8 cellular contexts compared by ENCODE assay signal in genomic region chr12:131929530-131930456, GRCh38. TPM values are rescaled to one million over a fixed set of nuclear protein-coding genes. Genes with fewer than 3 reads are reported as not detected.
DNase-seq lines count a peak whose midpoint lies in the region; ATAC-seq, FAIRE-seq and TF ChIP-seq lines count a peak whose summit lies in the region.

No MANE protein-coding gene starts in this region.

- POLR2A ChIA-PET in A549 (lab: Yijun Ruan, JAX) = interaction anchor here (0.8 to 1.6 kb wide), 6 partner anchors 12 to 76 kb away, joined by 3 to 7 read pairs (median 4); partner anchors contain the start of gene EP400

- no peak for TF ChIP-seq RAD21 in A549 (conservative IDR thresholded peaks at IDR 0.05 in 1 of 2, IDR thresholded peaks at IDR 0.05 in 1 of 2)

- H3K9me3 ChIP-seq in A549 (no peaks in the 10 kb centered on the region), gastroesophageal sphincter (no peaks in the 10 kb centered on the region)

- no peak for TF ChIP-seq CTCF in A549 (IDR thresholded peaks at IDR 0.05)
- no peak for TF ChIP-seq CTCF in LNCaP clone FGC (IDR thresholded peaks at IDR 0.05; ENCODE audit: control insufficient read depth, extremely low read depth, insufficient read depth)
- no peak for TF ChIP-seq CTCF in gastroesophageal sphincter (IDR thresholded peaks at IDR 0.05)

- TF ChIP-seq POLR2A in A549 (IDR thresholded peaks at IDR 0.05; ENCODE audit: low read length) (no peak), gastroesophageal sphincter (IDR thresholded peaks at IDR 0.05) (no peak)

- H3K4me1 ChIP-seq in A549 (peaks cover 29% of the 10 kb centered on the region), gastroesophageal sphincter (peaks cover 0 to 31% (median 10%) of the 10 kb centered on the region in 3 donors)

- no peaks in the 10 kb centered on the region for H3K27me3 ChIP-seq in gastroesophageal sphincter

- no peak for FAIRE-seq in A549 (lab: Jason Lieb, UNC)

- H3K4me3 ChIP-seq in A549 (peak overlapping the region; percentile 78), LNCaP clone FGC (ENCODE audit: low read depth, low read length) (peak overlapping the region; percentile 95), gastroesophageal sphincter (peak overlapping the region; percentile 52 to 92)

- intact Hi-C loops in posterior vena cava (cut with DNase I) = no loop called here

- peak; percentile 11 to 16; a peak in 5 of 6 replicates for ATAC-seq in A549
- ATAC-seq in GM18873 (IDR thresholded peaks at IDR 0.05; ENCODE audit: low FRiP score, unreplicated experiment) = peak; percentile 31
- peak; percentile 6 for ATAC-seq in gastroesophageal sphincter

- CTCF ChIA-PET in A549 (lab: Yijun Ruan, JAX) = interaction anchor here (0.6 to 1.2 kb wide), 10 partner anchors 8 to 264 kb away, joined by 3 to 6 read pairs (median 3); partner anchors contain the start of gene EP400

- peaks cover 0 to 33% of the 10 kb centered on the region in 2 donors for H3K36me3 ChIP-seq in gastroesophageal sphincter

- TF ChIP-seq EP300 in A549 (IDR thresholded peaks at IDR 0.05) = no peak
- no peak for TF ChIP-seq EP300 in gastroesophageal sphincter (IDR thresholded peaks at IDR 0.05)

- peak; percentile 41 to 50 for DNase-seq in A549 (ENCODE audit: low read depth in 1 of 2, low spot score in 1 of 2)
- no peak for DNase-seq in LNCaP clone FGC (ENCODE audit: low read depth)
- DNase-seq in activated T-cell treated with anti-CD3 and anti-CD28 coated beads, Interleukin-2, amount 50 U/mL, for 48 hours = peak; percentile 49 to 59
- peak; percentile 84 for DNase-seq in posterior vena cava (ENCODE audit: low spot score)
- no peak for DNase-seq in NCI-H524 (lab: John Stamatoyannopoulos, UW)
- DNase-seq in DMS79 treated with DMSO at 0.1 percent for 48 hours (lab: John Stamatoyannopoulos, UW) = no peak

- H3K4me2 ChIP-seq in A549 = peak overlapping the region; percentile 68

- WGBS in A549 (ENCODE audit: missing lambda C conversion rate) = 2% methylated on average over 40 of the region's 91 CpGs
- WGBS in gastroesophageal sphincter (ENCODE audit: low coverage in 1 of 2), 2 donors = 0% methylated on average over 4 of the region's 91 CpGs; no CpG with 5 or more reads in 1 of the 2 donors

- peak overlapping the region; percentile 98 to 99 for H3K27ac ChIP-seq in A549
- peak overlapping the region in 3 of 4 donors; percentile 65 to 93 (median 90) for H3K27ac ChIP-seq in gastroesophageal sphincter

TF ChIP-seq in A549, 52 proteins besides CTCF, POLR2A, EP300 and RAD21:
- TF ChIP-seq HES2 (IDR thresholded peaks at IDR 0.05) (no peak), FOSB (CRISPR knock-in tag; IDR thresholded peaks at IDR 0.05) (0 out of 2 replicates have a peak, but pooled peaks have one; percentile 51), ZFP36 (IDR thresholded peaks at IDR 0.05; ENCODE audit: borderline replicate concordance, partially characterized antibody) (no peak), ATOH8 (CRISPR knock-in tag; IDR thresholded peaks at IDR 0.05; ENCODE audit: low read depth) (no peak), BHLHE40 (IDR thresholded peaks at IDR 0.05; ENCODE audit: low read depth, low read length) (no peak), MYC (IDR thresholded peaks at IDR 0.05; ENCODE audit: borderline replicate concordance, low read length) (no peak), JUNB (IDR thresholded peaks at IDR 0.05) (no peak)
- TF ChIP-seq, protein P1, sequence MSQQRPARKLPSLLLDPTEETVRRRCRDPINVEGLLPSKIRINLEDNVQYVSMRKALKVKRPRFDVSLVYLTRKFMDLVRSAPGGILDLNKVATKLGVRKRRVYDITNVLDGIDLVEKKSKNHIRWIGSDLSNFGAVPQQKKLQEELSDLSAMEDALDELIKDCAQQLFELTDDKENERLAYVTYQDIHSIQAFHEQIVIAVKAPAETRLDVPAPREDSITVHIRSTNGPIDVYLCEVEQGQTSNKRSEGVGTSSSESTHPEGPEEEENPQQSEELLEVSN (IDR thresholded peaks at IDR 0.05; ENCODE audit: borderline replicate concordance, low read depth) = peak; percentile 17; the same call in 1 of the 2 replicates

RNA-seq across cellular contexts. Expression of gene PUS1, which starts 0.7 kb away (rescaled TPM):
- polyA plus RNA-seq in A549 (2011; rRNA removed) (47.9 and 62.8 TPM in 2 replicates), A549 (2017; fragmentation: RNase III; extraction: RNeasy Plus Mini Kit Qiagen cat#74134 plus additional on column Dnase treatment) (50.3 to 55.0 TPM (median 51.1 TPM) in 3 replicates)
- 173 and 184 TPM in 2 replicates for polyA plus RNA-seq in A549 (2012; cell fraction: cytosol; rRNA removed)
- polyA plus RNA-seq in A549 (2012; cell fraction: nucleus; rRNA removed) = 253 and 289 TPM in 2 replicates
- 50.5 and 54.5 TPM in 2 replicates for polyA minus RNA-seq in A549 (2011; rRNA and poly(A)+ RNA removed)
- total RNA-seq in gastroesophageal sphincter (10 to 100 TPM in 2 of 4 donors, 1 to 10 TPM in 2; 7.2 to 28.2 (median 13.1) TPM), posterior vena cava (10 to 100 TPM; 12.5 to 16.1 TPM)

RNA-seq across cellular contexts. Expression of gene EP400, which starts 19.9 kb away (rescaled TPM):
- polyA plus RNA-seq in A549 (2011; rRNA removed) (9.7 and 18.5 TPM in 2 replicates), A549 (2017; fragmentation: RNase III; extraction: RNeasy Plus Mini Kit Qiagen cat#74134 plus additional on column Dnase treatment) (14.9 to 18.0 TPM (median 15.2 TPM) in 3 replicates)
- polyA plus RNA-seq in A549 (2012; cell fraction: cytosol; rRNA removed) = 9.4 and 11.5 TPM in 2 replicates
- 35.1 and 46.1 TPM in 2 replicates for polyA plus RNA-seq in A549 (2012; cell fraction: nucleus; rRNA removed)
- 21.2 and 25.8 TPM in 2 replicates for polyA minus RNA-seq in A549 (2011; rRNA and poly(A)+ RNA removed)
- total RNA-seq in gastroesophageal sphincter (10 to 100 TPM; 12.6 to 28.0 (median 22.8) TPM), posterior vena cava (10 to 100 TPM; 32.6 to 35.2 TPM)

RNA-seq across cellular contexts. Expression of gene ULK1, which starts 35.4 kb away (rescaled TPM):
- polyA plus RNA-seq in A549 (2011; rRNA removed) (15.1 and 18.4 TPM in 2 replicates), A549 (2017; fragmentation: RNase III; extraction: RNeasy Plus Mini Kit Qiagen cat#74134 plus additional on column Dnase treatment) (37.7 to 49.2 TPM (median 46.2 TPM) in 3 replicates)
- 43.7 and 65.4 TPM in 2 replicates for polyA plus RNA-seq in A549 (2012; cell fraction: cytosol; rRNA removed)
- polyA plus RNA-seq in A549 (2012; cell fraction: nucleus; rRNA removed) = 271 and 363 TPM in 2 replicates
- 13.4 and 13.5 TPM in 2 replicates for polyA minus RNA-seq in A549 (2011; rRNA and poly(A)+ RNA removed)
- total RNA-seq in gastroesophageal sphincter (10 to 100 TPM; 10.0 to 34.2 (median 21.8) TPM), posterior vena cava (10 to 100 TPM; 23.0 to 23.8 TPM)

Comparison
In these comparisons a context has a peak if more than half of its experiments do, and no peak if none do; other contexts are left out.
1. DNase-seq: peak in A549 (2 of 2), activated T-cell treated with anti-CD3 and anti-CD28 coated beads, Interleukin-2, amount 50 U/mL, for 48 hours (2 of 2) and posterior vena cava (single experiment); none in LNCaP clone FGC (single experiment), NCI-H524 (0 of 2) and DMS79 treated with DMSO at 0.1 percent for 48 hours (single experiment).
2. Peak in every context shown above with its lines, with median percentiles within 50 percentile points of each other: ATAC-seq and H3K4me3 ChIP-seq.